ENCODE assay signal across 8 cellular contexts in genomic region chr14:63852817-63853730, GRCh38. TPM values are rescaled to one million over a fixed set of nuclear protein-coding genes. Genes with fewer than 3 reads are reported as not detected.
DNase-seq lines count a peak whose midpoint lies in the region; ATAC-seq, FAIRE-seq and TF ChIP-seq lines count a peak whose summit lies in the region.

A gene with protein sequence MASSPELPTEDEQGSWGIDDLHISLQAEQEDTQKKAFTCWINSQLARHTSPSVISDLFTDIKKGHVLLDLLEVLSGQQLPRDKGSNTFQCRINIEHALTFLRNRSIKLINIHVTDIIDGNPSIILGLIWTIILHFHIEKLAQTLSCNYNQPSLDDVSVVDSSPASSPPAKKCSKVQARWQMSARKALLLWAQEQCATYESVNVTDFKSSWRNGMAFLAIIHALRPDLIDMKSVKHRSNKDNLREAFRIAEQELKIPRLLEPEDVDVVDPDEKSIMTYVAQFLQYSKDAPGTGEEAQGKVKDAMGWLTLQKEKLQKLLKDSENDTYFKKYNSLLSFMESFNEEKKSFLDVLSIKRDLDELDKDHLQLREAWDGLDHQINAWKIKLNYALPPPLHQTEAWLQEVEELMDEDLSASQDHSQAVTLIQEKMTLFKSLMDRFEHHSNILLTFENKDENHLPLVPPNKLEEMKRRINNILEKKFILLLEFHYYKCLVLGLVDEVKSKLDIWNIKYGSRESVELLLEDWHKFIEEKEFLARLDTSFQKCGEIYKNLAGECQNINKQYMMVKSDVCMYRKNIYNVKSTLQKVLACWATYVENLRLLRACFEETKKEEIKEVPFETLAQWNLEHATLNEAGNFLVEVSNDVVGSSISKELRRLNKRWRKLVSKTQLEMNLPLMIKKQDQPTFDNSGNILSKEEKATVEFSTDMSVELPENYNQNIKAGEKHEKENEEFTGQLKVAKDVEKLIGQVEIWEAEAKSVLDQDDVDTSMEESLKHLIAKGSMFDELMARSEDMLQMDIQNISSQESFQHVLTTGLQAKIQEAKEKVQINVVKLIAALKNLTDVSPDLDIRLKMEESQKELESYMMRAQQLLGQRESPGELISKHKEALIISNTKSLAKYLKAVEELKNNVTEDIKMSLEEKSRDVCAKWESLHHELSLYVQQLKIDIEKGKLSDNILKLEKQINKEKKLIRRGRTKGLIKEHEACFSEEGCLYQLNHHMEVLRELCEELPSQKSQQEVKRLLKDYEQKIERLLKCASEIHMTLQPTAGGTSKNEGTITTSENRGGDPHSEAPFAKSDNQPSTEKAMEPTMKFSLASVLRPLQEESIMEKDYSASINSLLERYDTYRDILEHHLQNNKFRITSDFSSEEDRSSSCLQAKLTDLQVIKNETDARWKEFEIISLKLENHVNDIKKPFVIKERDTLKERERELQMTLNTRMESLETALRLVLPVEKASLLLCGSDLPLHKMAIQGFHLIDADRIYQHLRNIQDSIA (N-terminal part only) (plus strand): TSS chr14:63853004. CDS start chr14:63909149, 56,145 bp downstream.

- H3K27me3 ChIP-seq in neutrophil: peaks cover 92% of the 10 kb centered on the region

- ATAC-seq in GM21367 (IDR thresholded peaks at IDR 0.05; ENCODE audit: unreplicated experiment): peak; percentile 74

- H3K36me3 ChIP-seq in neutrophil: peaks cover 8% of the 10 kb centered on the region

- peaks cover 5 to 17% of the 10 kb centered on the region in 2 experiments for H3K4me1 ChIP-seq in neutrophil (ENCODE audit: control insufficient read depth in 1 of 2, insufficient read depth in 1 of 2, low read depth in 1 of 2, low read length in 1 of 2)

- no peak for FAIRE-seq in frontal cortex (lab: Jason Lieb, UNC)

- H3K27ac ChIP-seq in neutrophil: no peak within 1 kb of the TSS

- no peak for TF ChIP-seq CTCF in neutrophil (IDR thresholded peaks at IDR 0.05)

- DNase-seq in DMS153 treated with DMSO at 0.1 percent for 48 hours (lab: John Stamatoyannopoulos, UW; ENCODE audit: unreplicated experiment) (peak; percentile 70), HUDEP-2 (lab: John Stamatoyannopoulos, UW; ENCODE audit: unreplicated experiment in 76 of 76) (peak in 53 of 76 experiments; percentile 1 to 67 (median 29)), SHP77 (lab: John Stamatoyannopoulos, UW) (peak; percentile 55 to 74), frontal cortex (ENCODE audit: low spot score in 2 of 2) (peak; percentile 79 to 84), superior temporal gyrus (ENCODE audit: extremely low spot score) (peak; percentile 30)
- DNase-seq in activated gamma-delta T cell treated with anti-CD3 and anti-CD28 coated beads, Interleukin-2, amount 50 U/mL, for 16 hours (ENCODE audit: low read depth): peak; percentile 66

- peak within 1 kb of the TSS; percentile 17 to 40 for H3K4me3 ChIP-seq in neutrophil (ENCODE audit: low read depth in 1 of 2, low read length in 1 of 2)

- no peaks in the 10 kb centered on the region for H3K9me3 ChIP-seq in neutrophil

RNA-seq across cellular contexts. Expression of the gene that starts here (rescaled TPM):
- 109 TPM for total RNA-seq in frontal cortex

Comparison
In these comparisons a context has a peak if more than half of its experiments do, and no peak if none do; other contexts are left out.
1. DNase-seq: peak in every context shown above with its lines; median percentile 82 in frontal cortex; 70 in DMS153 treated with DMSO at 0.1 percent for 48 hours; 66 in activated gamma-delta T cell treated with anti-CD3 and anti-CD28 coated beads, Interleukin-2, amount 50 U/mL, for 16 hours; 64 in SHP77; 30 in superior temporal gyrus; 29 in HUDEP-2.